ENCODE assay signal across 26 cellular contexts in genomic region chr5:168796840-168797548, GRCh38.
A peak's percentile ranks its signal among the peaks of the same experiment; 100 is the strongest.
DNase-seq lines count a peak whose midpoint lies in the region; ATAC-seq and TF ChIP-seq lines count a peak whose summit lies in the region.
"Had no signal": no experiment of that assay in that cellular context is flagged by ENCODE, and none has a peak within 500 bp of the region (broad histone marks: within the 10 kb centered on the region; RNA-seq: fewer than 3 reads in every experiment).

No MANE protein-coding gene starts in this region.

- TF ChIP-seq POLR2A in testis (IDR thresholded peaks at IDR 0.05) = no peak

- 78 to 88% methylated on average over 7 to 8 of the region's 8 CpGs for WGBS in endodermal cell (ENCODE audit: insufficient coverage in 1 of 2, insufficient read length in 1 of 2), 2 experiments
- WGBS in testis, 2 donors = 56 to 61% methylated on average over 7 to 8 of the region's 8 CpGs

- POLR2A ChIA-PET in activated CD4-positive, alpha-beta T cell treated with anti-CD3 and anti-CD28 coated beads for 36 hours (lab: Charles Lee) = no interaction called here

- no peaks in the 10 kb centered on the region for H3K4me1 ChIP-seq in endodermal cell (ENCODE audit: control insufficient read depth, insufficient read depth, low read length)
- no peaks in the 10 kb centered on the region for H3K4me1 ChIP-seq in testis
- H3K4me1 ChIP-seq: pancreas, SJCRH30 had no signal

- H3K9me3 ChIP-seq in endodermal cell (ENCODE audit: control insufficient read depth, low read length) (no peaks in the 10 kb centered on the region), testis (no peaks in the 10 kb centered on the region)
- H3K9me3 ChIP-seq: pancreas, SJCRH30 had no signal

- TF ChIP-seq CTCF in endodermal cell (conservative IDR thresholded peaks at IDR 0.05) (peak; percentile 22), neural crest cell (conservative IDR thresholded peaks at IDR 0.05) (no peak), testis (IDR thresholded peaks at IDR 0.05) (no peak)

- H3K27me3 ChIP-seq in endodermal cell (ENCODE audit: control insufficient read depth, insufficient read depth, low read length, poor library complexity, severe bottlenecking) (no peaks in the 10 kb centered on the region), testis (no peaks in the 10 kb centered on the region)
- H3K27me3 ChIP-seq: pancreas, SJCRH30 had no signal

- H3K4me3 ChIP-seq in endodermal cell (ENCODE audit: low read length) (no peak overlapping the region), testis (no peak overlapping the region)
- H3K4me3 ChIP-seq: GM12878, pancreas, SJCRH30 had no signal

- no peak overlapping the region for H3K9ac ChIP-seq in endodermal cell (ENCODE audit: extremely low read depth, low read length, poor library complexity, severe bottlenecking)

- CTCF ChIA-PET in activated CD4-positive, alpha-beta T cell treated with anti-CD3 and anti-CD28 coated beads for 36 hours (lab: Charles Lee) = interaction anchor here (1.0 kb wide), 1 partner anchor 22 kb away, joined by 5 read pairs; no protein-coding TSS in a partner anchor

- H3K36me3 ChIP-seq in endodermal cell (ENCODE audit: control insufficient read depth, insufficient read depth, low read length) = no peaks in the 10 kb centered on the region
- no peaks in the 10 kb centered on the region for H3K36me3 ChIP-seq in testis (ENCODE audit: low read depth, missing control alignments)
- H3K36me3 ChIP-seq: pancreas, SJCRH30 had no signal

- intact Hi-C loops in activated CD4-positive, alpha-beta T cell treated with anti-CD3 and anti-CD28 coated beads for 36 hours (cut with DNase I, micrococcal nuclease) = no loop called here
- intact Hi-C loops in activated CD4-positive, alpha-beta T cell treated with anti-CD3 and anti-CD28 coated beads, Interleukin-2, amount 10 ng/mL, durations not matched to agents 24 days and 14 days (cut with micrococcal nuclease) = no loop called here
- intact Hi-C loops in testis (cut with DNase I; ENCODE audit: low total_unique reads) = no loop called here

- H3K9me3 Mint-ChIP-seq in activated CD4-positive, alpha-beta T cell treated with anti-CD3 and anti-CD28 coated beads for 36 hours (ENCODE audit: low read depth) = no peaks in the 10 kb centered on the region
- H3K9me3 Mint-ChIP-seq in activated CD4-positive, alpha-beta T cell treated with anti-CD3 and anti-CD28 coated beads, Interleukin-2, amount 10 ng/mL, durations not matched to agents 24 days and 14 days = no peaks in the 10 kb centered on the region
- H3K9me3 Mint-ChIP-seq in endodermal cell = no peaks in the 10 kb centered on the region
- no peaks in the 10 kb centered on the region for H3K9me3 Mint-ChIP-seq in neural crest cell
- H3K9me3 Mint-ChIP-seq: activated CD4-positive, alpha-beta memory T cell treated with anti-CD3 and anti-CD28 coated beads for 36 hours; activated naive CD4-positive, alpha-beta T cell treated with anti-CD3 and anti-CD28 coated beads, Interleukin-2, amount 10 ng/mL, durations not matched to agents 7 days and 5 days; activated T-helper 1 cell treated with anti-CD3 and anti-CD28 coated beads, Interleukin-12 subunit alpha, Interleukin-12 subunit beta, Interleukin-2, Interleukin-4 antibody, amounts not matched to agents 30 ng/mL and 10 ng/mL and 1 ng/mL, durations not matched to agents 14 hours and 24 hours and 36 hours; effector memory CD8-positive, alpha-beta T cell; memory B cell; stimulated activated naive B cell treated with anti-CD40 and anti-IgM and Interleukin-4, amounts not matched to agents 10 μg/mL and 1 μg/mL and 100 μg/mL, for 72 hours had no signal

- H3K4me3 Mint-ChIP-seq in activated CD4-positive, alpha-beta T cell treated with anti-CD3 and anti-CD28 coated beads for 36 hours = no peak overlapping the region
- no peak overlapping the region for H3K4me3 Mint-ChIP-seq in activated CD4-positive, alpha-beta T cell treated with anti-CD3 and anti-CD28 coated beads, Interleukin-2, amount 10 ng/mL, durations not matched to agents 24 days and 14 days
- no peak overlapping the region for H3K4me3 Mint-ChIP-seq in endodermal cell
- H3K4me3 Mint-ChIP-seq in neural crest cell = no peak overlapping the region
- H3K4me3 Mint-ChIP-seq: activated CD4-positive, alpha-beta memory T cell treated with anti-CD3 and anti-CD28 coated beads for 36 hours; activated naive CD4-positive, alpha-beta T cell treated with anti-CD3 and anti-CD28 coated beads, Interleukin-2, amount 10 ng/mL, durations not matched to agents 7 days and 5 days; activated T-helper 1 cell treated with anti-CD3 and anti-CD28 coated beads, Interleukin-12 subunit alpha, Interleukin-12 subunit beta, Interleukin-2, Interleukin-4 antibody, amounts not matched to agents 30 ng/mL and 10 ng/mL and 1 ng/mL, durations not matched to agents 14 hours and 24 hours and 36 hours; CD4-positive, alpha-beta memory T cell; effector memory CD8-positive, alpha-beta T cell; memory B cell; stimulated activated naive B cell treated with anti-CD40 and anti-IgM and Interleukin-4, amounts not matched to agents 10 μg/mL and 1 μg/mL and 100 μg/mL, for 72 hours had no signal

- peaks cover 3% of the 10 kb centered on the region for H3K36me3 Mint-ChIP-seq in activated CD4-positive, alpha-beta T cell treated with anti-CD3 and anti-CD28 coated beads for 36 hours (ENCODE audit: low read depth)
- H3K36me3 Mint-ChIP-seq in activated CD4-positive, alpha-beta T cell treated with anti-CD3 and anti-CD28 coated beads, Interleukin-2, amount 10 ng/mL, durations not matched to agents 24 days and 14 days (ENCODE audit: low read depth) = no peaks in the 10 kb centered on the region
- H3K36me3 Mint-ChIP-seq in endodermal cell (ENCODE audit: low read depth) (no peaks in the 10 kb centered on the region), neural crest cell (ENCODE audit: low read depth) (no peaks in the 10 kb centered on the region)
- H3K36me3 Mint-ChIP-seq: activated CD4-positive, alpha-beta memory T cell treated with anti-CD3 and anti-CD28 coated beads for 36 hours; activated naive CD4-positive, alpha-beta T cell treated with anti-CD3 and anti-CD28 coated beads, Interleukin-2, amount 10 ng/mL, durations not matched to agents 7 days and 5 days; CD4-positive, alpha-beta memory T cell; memory B cell; stimulated activated naive B cell treated with anti-CD40 and anti-IgM and Interleukin-4, amounts not matched to agents 10 μg/mL and 1 μg/mL and 100 μg/mL, for 72 hours had no signal

- H3K27me3 Mint-ChIP-seq in activated CD4-positive, alpha-beta T cell treated with anti-CD3 and anti-CD28 coated beads for 36 hours = peaks cover 4% of the 10 kb centered on the region
- H3K27me3 Mint-ChIP-seq in activated CD4-positive, alpha-beta T cell treated with anti-CD3 and anti-CD28 coated beads, Interleukin-2, amount 10 ng/mL, durations not matched to agents 24 days and 14 days = no peaks in the 10 kb centered on the region
- H3K27me3 Mint-ChIP-seq in endodermal cell (ENCODE audit: insufficient read depth) (peaks cover 14% of the 10 kb centered on the region), neural crest cell (ENCODE audit: low read depth) (peaks cover 3% of the 10 kb centered on the region)

- no peak for ATAC-seq in activated CD4-positive, alpha-beta T cell treated with anti-CD3 and anti-CD28 coated beads for 36 hours
- ATAC-seq: effector memory CD8-positive, alpha-beta T cell; GM12878; left cardiac atrium; pancreas; sciatic nerve; stimulated activated naive B cell treated with anti-CD40 and anti-IgM and Interleukin-4, amounts not matched to agents 10 μg/mL and 1 μg/mL and 100 μg/mL, for 72 hours had no signal

- DNase-seq in activated CD4-positive, alpha-beta T cell treated with anti-CD3 and anti-CD28 coated beads for 36 hours = no peak
- no peak for DNase-seq in activated CD4-positive, alpha-beta T cell treated with anti-CD3 and anti-CD28 coated beads, Interleukin-2, amount 10 ng/mL, durations not matched to agents 24 days and 14 days
- DNase-seq in endodermal cell = no peak
- DNase-seq in neural crest cell (ENCODE audit: low read depth, low spot score) = peak; percentile 39
- peak; percentile 17 for DNase-seq in testis
- no peak for DNase-seq in GM03348 (ENCODE audit: low spot score)
- DNase-seq in MV-4-11 (lab: John Stamatoyannopoulos, UW) = no peak
- no peak for DNase-seq in HUDEP-2 (lab: John Stamatoyannopoulos, UW; ENCODE audit: unreplicated experiment in 76 of 76)
- DNase-seq: activated CD4-positive, alpha-beta memory T cell treated with anti-CD3 and anti-CD28 coated beads for 36 hours; activated CD4-positive, CD25-positive, alpha-beta regulatory T cell; activated CD8-positive, alpha-beta memory T cell treated with anti-CD3 and anti-CD28 coated beads, Interleukin-2, amount 50 U/mL, for 4 hours; activated naive CD4-positive, alpha-beta T cell treated with anti-CD3 and anti-CD28 coated beads, Interleukin-2, amount 10 ng/mL, durations not matched to agents 7 days and 5 days; CD4-positive, alpha-beta memory T cell; effector memory CD8-positive, alpha-beta T cell; IMR-90; left cardiac atrium; NCI-H1092; NCI-H187; pancreas; SJCRH30; stimulated activated CD4-positive, alpha-beta T cell treated with anti-CD3 and anti-CD28 coated beads, Interleukin-4, amount 100 ng/mL, for 4 hours; stimulated activated naive B cell treated with anti-CD40 and anti-IgM and Interleukin-4, amounts not matched to agents 10 μg/mL and 1 μg/mL and 100 μg/mL, for 72 hours had no signal

- H3K4me1 Mint-ChIP-seq in activated CD4-positive, alpha-beta T cell treated with anti-CD3 and anti-CD28 coated beads for 36 hours = peaks cover 75% of the 10 kb centered on the region
- peaks cover 38% of the 10 kb centered on the region for H3K4me1 Mint-ChIP-seq in activated CD4-positive, alpha-beta T cell treated with anti-CD3 and anti-CD28 coated beads, Interleukin-2, amount 10 ng/mL, durations not matched to agents 24 days and 14 days
- peaks cover 4% of the 10 kb centered on the region for H3K4me1 Mint-ChIP-seq in endodermal cell
- peaks cover 51% of the 10 kb centered on the region for H3K4me1 Mint-ChIP-seq in neural crest cell
- H3K4me1 Mint-ChIP-seq: memory B cell; stimulated activated naive B cell treated with anti-CD40 and anti-IgM and Interleukin-4, amounts not matched to agents 10 μg/mL and 1 μg/mL and 100 μg/mL, for 72 hours had no signal

- H3K27ac Mint-ChIP-seq in activated CD4-positive, alpha-beta T cell treated with anti-CD3 and anti-CD28 coated beads for 36 hours = peak overlapping the region; percentile 79
- no peak overlapping the region for H3K27ac Mint-ChIP-seq in activated CD4-positive, alpha-beta T cell treated with anti-CD3 and anti-CD28 coated beads, Interleukin-2, amount 10 ng/mL, durations not matched to agents 24 days and 14 days
- H3K27ac Mint-ChIP-seq in endodermal cell = no peak overlapping the region
- H3K27ac Mint-ChIP-seq in neural crest cell (ENCODE audit: unreplicated experiment) = peak overlapping the region; percentile 69
- H3K27ac Mint-ChIP-seq: activated CD4-positive, alpha-beta memory T cell treated with anti-CD3 and anti-CD28 coated beads for 36 hours; activated naive CD4-positive, alpha-beta T cell treated with anti-CD3 and anti-CD28 coated beads, Interleukin-2, amount 10 ng/mL, durations not matched to agents 7 days and 5 days; activated T-helper 1 cell treated with anti-CD3 and anti-CD28 coated beads, Interleukin-12 subunit alpha, Interleukin-12 subunit beta, Interleukin-2, Interleukin-4 antibody, amounts not matched to agents 30 ng/mL and 10 ng/mL and 1 ng/mL, durations not matched to agents 14 hours and 24 hours and 36 hours; CD4-positive, alpha-beta memory T cell; effector memory CD8-positive, alpha-beta T cell; memory B cell; stimulated activated naive B cell treated with anti-CD40 and anti-IgM and Interleukin-4, amounts not matched to agents 10 μg/mL and 1 μg/mL and 100 μg/mL, for 72 hours had no signal

- H3K27ac ChIP-seq in endodermal cell (ENCODE audit: low read depth, low read length) = peak overlapping the region; percentile 64
- no peak overlapping the region for H3K27ac ChIP-seq in testis
- H3K27ac ChIP-seq: pancreas, SJCRH30 had no signal

Comparison
In these comparisons a context has a peak if more than half of its experiments do, and no peak if none do; other contexts are left out.
1. H3K27ac Mint-ChIP-seq: peak in activated CD4-positive, alpha-beta T cell treated with anti-CD3 and anti-CD28 coated beads for 36 hours (single experiment) and neural crest cell (single experiment); none in activated CD4-positive, alpha-beta T cell treated with anti-CD3 and anti-CD28 coated beads, Interleukin-2, amount 10 ng/mL, durations not matched to agents 24 days and 14 days (single experiment) and endodermal cell (single experiment).
2. DNase-seq: peak in neural crest cell (single experiment) and testis (single experiment); none in activated CD4-positive, alpha-beta T cell treated with anti-CD3 and anti-CD28 coated beads for 36 hours (single experiment), activated CD4-positive, alpha-beta T cell treated with anti-CD3 and anti-CD28 coated beads, Interleukin-2, amount 10 ng/mL, durations not matched to agents 24 days and 14 days (single experiment), endodermal cell (single experiment), GM03348 (single experiment), MV-4-11 (single experiment) and HUDEP-2 (0 of 76).